1 cellular context compared by ENCODE assay signal in genomic region chr7:67625257-67625713, GRCh38.
TF ChIP-seq lines count a peak whose summit lies in the region.

No MANE protein-coding gene starts in this region.

TF ChIP-seq in HepG2, 621 proteins besides CTCF, POLR2A, EP300 and RAD21 (continued from another document and continues in another):
- TF ChIP-seq, protein P1, sequence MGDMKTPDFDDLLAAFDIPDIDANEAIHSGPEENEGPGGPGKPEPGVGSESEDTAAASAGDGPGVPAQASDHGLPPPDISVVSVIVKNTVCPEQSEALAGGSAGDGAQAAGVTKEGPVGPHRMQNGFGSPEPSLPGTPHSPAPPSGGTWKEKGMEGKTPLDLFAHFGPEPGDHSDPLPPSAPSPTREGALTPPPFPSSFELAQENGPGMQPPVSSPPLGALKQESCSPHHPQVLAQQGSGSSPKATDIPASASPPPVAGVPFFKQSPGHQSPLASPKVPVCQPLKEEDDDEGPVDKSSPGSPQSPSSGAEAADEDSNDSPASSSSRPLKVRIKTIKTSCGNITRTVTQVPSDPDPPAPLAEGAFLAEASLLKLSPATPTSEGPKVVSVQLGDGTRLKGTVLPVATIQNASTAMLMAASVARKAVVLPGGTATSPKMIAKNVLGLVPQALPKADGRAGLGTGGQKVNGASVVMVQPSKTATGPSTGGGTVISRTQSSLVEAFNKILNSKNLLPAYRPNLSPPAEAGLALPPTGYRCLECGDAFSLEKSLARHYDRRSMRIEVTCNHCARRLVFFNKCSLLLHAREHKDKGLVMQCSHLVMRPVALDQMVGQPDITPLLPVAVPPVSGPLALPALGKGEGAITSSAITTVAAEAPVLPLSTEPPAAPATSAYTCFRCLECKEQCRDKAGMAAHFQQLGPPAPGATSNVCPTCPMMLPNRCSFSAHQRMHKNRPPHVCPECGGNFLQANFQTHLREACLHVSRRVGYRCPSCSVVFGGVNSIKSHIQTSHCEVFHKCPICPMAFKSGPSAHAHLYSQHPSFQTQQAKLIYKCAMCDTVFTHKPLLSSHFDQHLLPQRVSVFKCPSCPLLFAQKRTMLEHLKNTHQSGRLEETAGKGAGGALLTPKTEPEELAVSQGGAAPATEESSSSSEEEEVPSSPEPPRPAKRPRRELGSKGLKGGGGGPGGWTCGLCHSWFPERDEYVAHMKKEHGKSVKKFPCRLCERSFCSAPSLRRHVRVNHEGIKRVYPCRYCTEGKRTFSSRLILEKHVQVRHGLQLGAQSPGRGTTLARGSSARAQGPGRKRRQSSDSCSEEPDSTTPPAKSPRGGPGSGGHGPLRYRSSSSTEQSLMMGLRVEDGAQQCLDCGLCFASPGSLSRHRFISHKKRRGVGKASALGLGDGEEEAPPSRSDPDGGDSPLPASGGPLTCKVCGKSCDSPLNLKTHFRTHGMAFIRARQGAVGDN (CRISPR knock-in tag; IDR thresholded peaks at IDR 0.05) = peak; percentile 32
- no peak for TF ChIP-seq TCF7 (IDR thresholded peaks at IDR 0.05; ENCODE audit: low read depth)
- TF ChIP-seq POLR2AphosphoS5 (IDR thresholded peaks at IDR 0.05; ENCODE audit: low read depth, low read length) = no peak
- TF ChIP-seq ZNF605 (CRISPR knock-in tag; IDR thresholded peaks at IDR 0.05) = no peak
- TF ChIP-seq ERF (CRISPR knock-in tag; IDR thresholded peaks at IDR 0.05) = no peak
- TF ChIP-seq, protein P2, sequence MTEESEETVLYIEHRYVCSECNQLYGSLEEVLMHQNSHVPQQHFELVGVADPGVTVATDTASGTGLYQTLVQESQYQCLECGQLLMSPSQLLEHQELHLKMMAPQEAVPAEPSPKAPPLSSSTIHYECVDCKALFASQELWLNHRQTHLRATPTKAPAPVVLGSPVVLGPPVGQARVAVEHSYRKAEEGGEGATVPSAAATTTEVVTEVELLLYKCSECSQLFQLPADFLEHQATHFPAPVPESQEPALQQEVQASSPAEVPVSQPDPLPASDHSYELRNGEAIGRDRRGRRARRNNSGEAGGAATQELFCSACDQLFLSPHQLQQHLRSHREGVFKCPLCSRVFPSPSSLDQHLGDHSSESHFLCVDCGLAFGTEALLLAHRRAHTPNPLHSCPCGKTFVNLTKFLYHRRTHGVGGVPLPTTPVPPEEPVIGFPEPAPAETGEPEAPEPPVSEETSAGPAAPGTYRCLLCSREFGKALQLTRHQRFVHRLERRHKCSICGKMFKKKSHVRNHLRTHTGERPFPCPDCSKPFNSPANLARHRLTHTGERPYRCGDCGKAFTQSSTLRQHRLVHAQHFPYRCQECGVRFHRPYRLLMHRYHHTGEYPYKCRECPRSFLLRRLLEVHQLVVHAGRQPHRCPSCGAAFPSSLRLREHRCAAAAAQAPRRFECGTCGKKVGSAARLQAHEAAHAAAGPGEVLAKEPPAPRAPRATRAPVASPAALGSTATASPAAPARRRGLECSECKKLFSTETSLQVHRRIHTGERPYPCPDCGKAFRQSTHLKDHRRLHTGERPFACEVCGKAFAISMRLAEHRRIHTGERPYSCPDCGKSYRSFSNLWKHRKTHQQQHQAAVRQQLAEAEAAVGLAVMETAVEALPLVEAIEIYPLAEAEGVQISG (CRISPR knock-in tag; IDR thresholded peaks at IDR 0.05) = peak; percentile 40; the same call in 1 of the 2 replicates
- TF ChIP-seq PAX8 (CRISPR knock-in tag; IDR thresholded peaks at IDR 0.05; ENCODE audit: borderline replicate concordance) = no peak
- TF ChIP-seq, protein P3, sequence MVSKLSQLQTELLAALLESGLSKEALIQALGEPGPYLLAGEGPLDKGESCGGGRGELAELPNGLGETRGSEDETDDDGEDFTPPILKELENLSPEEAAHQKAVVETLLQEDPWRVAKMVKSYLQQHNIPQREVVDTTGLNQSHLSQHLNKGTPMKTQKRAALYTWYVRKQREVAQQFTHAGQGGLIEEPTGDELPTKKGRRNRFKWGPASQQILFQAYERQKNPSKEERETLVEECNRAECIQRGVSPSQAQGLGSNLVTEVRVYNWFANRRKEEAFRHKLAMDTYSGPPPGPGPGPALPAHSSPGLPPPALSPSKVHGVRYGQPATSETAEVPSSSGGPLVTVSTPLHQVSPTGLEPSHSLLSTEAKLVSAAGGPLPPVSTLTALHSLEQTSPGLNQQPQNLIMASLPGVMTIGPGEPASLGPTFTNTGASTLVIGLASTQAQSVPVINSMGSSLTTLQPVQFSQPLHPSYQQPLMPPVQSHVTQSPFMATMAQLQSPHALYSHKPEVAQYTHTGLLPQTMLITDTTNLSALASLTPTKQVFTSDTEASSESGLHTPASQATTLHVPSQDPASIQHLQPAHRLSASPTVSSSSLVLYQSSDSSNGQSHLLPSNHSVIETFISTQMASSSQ (IDR thresholded peaks at IDR 0.05; ENCODE audit: low read depth) = no peak
- TF ChIP-seq, protein P3 (CRISPR knock-in tag; IDR thresholded peaks at IDR 0.05; ENCODE audit: borderline replicate concordance) = no peak
- TF ChIP-seq NONO (IDR thresholded peaks at IDR 0.05) = no peak
- no peak for TF ChIP-seq NONO (CRISPR knock-in tag; conservative IDR thresholded peaks at IDR 0.05)
- TF ChIP-seq ZBTB1 (CRISPR knock-in tag; IDR thresholded peaks at IDR 0.05; ENCODE audit: borderline replicate concordance) = no peak
- no peak for TF ChIP-seq ZNF460 (CRISPR knock-in tag; IDR thresholded peaks at IDR 0.05; ENCODE audit: borderline replicate concordance)
- TF ChIP-seq SP2 (CRISPR knock-in tag; IDR thresholded peaks at IDR 0.05) = no peak
- no peak for TF ChIP-seq ZNF792 (CRISPR knock-in tag; IDR thresholded peaks at IDR 0.05)
- no peak for TF ChIP-seq ZNF883 (CRISPR knock-in tag; IDR thresholded peaks at IDR 0.05; ENCODE audit: not compliant biosample characterization)
- TF ChIP-seq ZNF674 (CRISPR knock-in tag; IDR thresholded peaks at IDR 0.05; ENCODE audit: low read depth) = no peak
- no peak for TF ChIP-seq ZFP1 (CRISPR knock-in tag; IDR thresholded peaks at IDR 0.05)
- no peak for TF ChIP-seq HIVEP1 (CRISPR knock-in tag; IDR thresholded peaks at IDR 0.05)
- no peak for TF ChIP-seq ZBTB7B (CRISPR knock-in tag; IDR thresholded peaks at IDR 0.05)
- TF ChIP-seq NAIF1 (CRISPR knock-in tag; IDR thresholded peaks at IDR 0.05; ENCODE audit: borderline replicate concordance) = no peak
- no peak for TF ChIP-seq IRX3 (CRISPR knock-in tag; IDR thresholded peaks at IDR 0.05; ENCODE audit: borderline replicate concordance, low read depth)
- TF ChIP-seq ZNF570 (CRISPR knock-in tag; IDR thresholded peaks at IDR 0.05; ENCODE audit: borderline replicate concordance) = no peak
- TF ChIP-seq ZNF501 (CRISPR knock-in tag; IDR thresholded peaks at IDR 0.05) = 0 out of 2 replicates have a peak, but pooled peaks have one; percentile 34
- no peak for TF ChIP-seq ZNF619 (CRISPR knock-in tag; IDR thresholded peaks at IDR 0.05)
- TF ChIP-seq ZSCAN20 (CRISPR knock-in tag; IDR thresholded peaks at IDR 0.05; ENCODE audit: borderline replicate concordance) = no peak
- TF ChIP-seq SMC3 (IDR thresholded peaks at IDR 0.05; ENCODE audit: low read length) = peak; percentile 81
- no peak for TF ChIP-seq TBP (CRISPR knock-in tag; IDR thresholded peaks at IDR 0.05)
- TF ChIP-seq ZNF44 (CRISPR knock-in tag; IDR thresholded peaks at IDR 0.05) = no peak
- TF ChIP-seq, protein P4, sequence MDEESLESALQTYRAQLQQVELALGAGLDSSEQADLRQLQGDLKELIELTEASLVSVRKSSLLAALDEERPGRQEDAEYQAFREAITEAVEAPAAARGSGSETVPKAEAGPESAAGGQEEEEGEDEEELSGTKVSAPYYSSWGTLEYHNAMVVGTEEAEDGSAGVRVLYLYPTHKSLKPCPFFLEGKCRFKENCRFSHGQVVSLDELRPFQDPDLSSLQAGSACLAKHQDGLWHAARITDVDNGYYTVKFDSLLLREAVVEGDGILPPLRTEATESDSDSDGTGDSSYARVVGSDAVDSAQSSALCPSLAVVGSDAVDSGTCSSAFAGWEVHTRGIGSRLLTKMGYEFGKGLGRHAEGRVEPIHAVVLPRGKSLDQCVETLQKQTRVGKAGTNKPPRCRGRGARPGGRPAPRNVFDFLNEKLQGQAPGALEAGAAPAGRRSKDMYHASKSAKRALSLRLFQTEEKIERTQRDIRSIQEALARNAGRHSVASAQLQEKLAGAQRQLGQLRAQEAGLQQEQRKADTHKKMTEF (CRISPR knock-in tag; IDR thresholded peaks at IDR 0.05) = no peak
- no peak for TF ChIP-seq CCDC6 (CRISPR knock-in tag; IDR thresholded peaks at IDR 0.05)
- no peak for TF ChIP-seq ZBTB7A (CRISPR knock-in tag; IDR thresholded peaks at IDR 0.05)
- TF ChIP-seq DNMT1 (CRISPR knock-in tag; IDR thresholded peaks at IDR 0.05) = no peak
- TF ChIP-seq ZNF296 (CRISPR knock-in tag; conservative IDR thresholded peaks at IDR 0.05) = no peak
- TF ChIP-seq, protein P5, sequence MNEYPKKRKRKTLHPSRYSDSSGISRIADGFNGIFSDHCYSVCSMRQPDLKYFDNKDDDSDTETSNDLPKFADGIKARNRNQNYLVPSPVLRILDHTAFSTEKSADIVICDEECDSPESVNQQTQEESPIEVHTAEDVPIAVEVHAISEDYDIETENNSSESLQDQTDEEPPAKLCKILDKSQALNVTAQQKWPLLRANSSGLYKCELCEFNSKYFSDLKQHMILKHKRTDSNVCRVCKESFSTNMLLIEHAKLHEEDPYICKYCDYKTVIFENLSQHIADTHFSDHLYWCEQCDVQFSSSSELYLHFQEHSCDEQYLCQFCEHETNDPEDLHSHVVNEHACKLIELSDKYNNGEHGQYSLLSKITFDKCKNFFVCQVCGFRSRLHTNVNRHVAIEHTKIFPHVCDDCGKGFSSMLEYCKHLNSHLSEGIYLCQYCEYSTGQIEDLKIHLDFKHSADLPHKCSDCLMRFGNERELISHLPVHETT (CRISPR knock-in tag; conservative IDR thresholded peaks at IDR 0.05) = no peak
- TF ChIP-seq, protein P6, sequence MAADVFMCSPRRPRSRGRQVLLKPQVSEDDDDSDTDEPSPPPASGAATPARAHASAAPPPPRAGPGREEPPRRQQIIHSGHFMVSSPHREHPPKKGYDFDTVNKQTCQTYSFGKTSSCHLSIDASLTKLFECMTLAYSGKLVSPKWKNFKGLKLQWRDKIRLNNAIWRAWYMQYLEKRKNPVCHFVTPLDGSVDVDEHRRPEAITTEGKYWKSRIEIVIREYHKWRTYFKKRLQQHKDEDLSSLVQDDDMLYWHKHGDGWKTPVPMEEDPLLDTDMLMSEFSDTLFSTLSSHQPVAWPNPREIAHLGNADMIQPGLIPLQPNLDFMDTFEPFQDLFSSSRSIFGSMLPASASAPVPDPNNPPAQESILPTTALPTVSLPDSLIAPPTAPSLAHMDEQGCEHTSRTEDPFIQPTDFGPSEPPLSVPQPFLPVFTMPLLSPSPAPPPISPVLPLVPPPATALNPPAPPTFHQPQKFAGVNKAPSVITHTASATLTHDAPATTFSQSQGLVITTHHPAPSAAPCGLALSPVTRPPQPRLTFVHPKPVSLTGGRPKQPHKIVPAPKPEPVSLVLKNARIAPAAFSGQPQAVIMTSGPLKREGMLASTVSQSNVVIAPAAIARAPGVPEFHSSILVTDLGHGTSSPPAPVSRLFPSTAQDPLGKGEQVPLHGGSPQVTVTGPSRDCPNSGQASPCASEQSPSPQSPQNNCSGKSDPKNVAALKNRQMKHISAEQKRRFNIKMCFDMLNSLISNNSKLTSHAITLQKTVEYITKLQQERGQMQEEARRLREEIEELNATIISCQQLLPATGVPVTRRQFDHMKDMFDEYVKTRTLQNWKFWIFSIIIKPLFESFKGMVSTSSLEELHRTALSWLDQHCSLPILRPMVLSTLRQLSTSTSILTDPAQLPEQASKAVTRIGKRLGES (CRISPR knock-in tag; IDR thresholded peaks at IDR 0.05; ENCODE audit: borderline replicate concordance) = no peak
- TF ChIP-seq, protein P7, sequence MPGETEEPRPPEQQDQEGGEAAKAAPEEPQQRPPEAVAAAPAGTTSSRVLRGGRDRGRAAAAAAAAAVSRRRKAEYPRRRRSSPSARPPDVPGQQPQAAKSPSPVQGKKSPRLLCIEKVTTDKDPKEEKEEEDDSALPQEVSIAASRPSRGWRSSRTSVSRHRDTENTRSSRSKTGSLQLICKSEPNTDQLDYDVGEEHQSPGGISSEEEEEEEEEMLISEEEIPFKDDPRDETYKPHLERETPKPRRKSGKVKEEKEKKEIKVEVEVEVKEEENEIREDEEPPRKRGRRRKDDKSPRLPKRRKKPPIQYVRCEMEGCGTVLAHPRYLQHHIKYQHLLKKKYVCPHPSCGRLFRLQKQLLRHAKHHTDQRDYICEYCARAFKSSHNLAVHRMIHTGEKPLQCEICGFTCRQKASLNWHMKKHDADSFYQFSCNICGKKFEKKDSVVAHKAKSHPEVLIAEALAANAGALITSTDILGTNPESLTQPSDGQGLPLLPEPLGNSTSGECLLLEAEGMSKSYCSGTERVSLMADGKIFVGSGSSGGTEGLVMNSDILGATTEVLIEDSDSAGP (CRISPR knock-in tag; IDR thresholded peaks at IDR 0.05; ENCODE audit: borderline replicate concordance) = peak; percentile 18; the same call in 1 of the 2 replicates
- no peak for TF ChIP-seq ARID4A (CRISPR knock-in tag; IDR thresholded peaks at IDR 0.05; ENCODE audit: borderline replicate concordance)
- no peak for TF ChIP-seq RARA (CRISPR knock-in tag; IDR thresholded peaks at IDR 0.05)
